19 cellular contexts compared by ENCODE assay signal in genomic region chr12:111846016-111846415, GRCh38. TPM values are rescaled to one million over a fixed set of nuclear protein-coding genes. Genes with fewer than 3 reads are reported as not detected.
DNase-seq lines count a peak whose midpoint lies in the region; ATAC-seq and TF ChIP-seq lines count a peak whose summit lies in the region.
"Had no signal": no experiment of that assay in that cellular context is flagged by ENCODE, and none has a peak within 500 bp of the region (broad histone marks: within the 10 kb centered on the region; RNA-seq: fewer than 3 reads in every experiment).

No MANE protein-coding gene starts in this region.

- H3K79me2 ChIP-seq in Loucy (ENCODE audit: insufficient read depth, low read length) = peaks cover 86% of the 10 kb centered on the region

- no peak for TF ChIP-seq CTCF in Loucy (conservative IDR thresholded peaks at IDR 0.05; ENCODE audit: low read length)
- no peak for TF ChIP-seq CTCF in activated CD8-positive, alpha-beta T cell treated with anti-CD3 and anti-CD28 coated beads for 36 hours (IDR thresholded peaks at IDR 0.05)
- TF ChIP-seq CTCF in fibroblast of pulmonary artery (IDR thresholded peaks at IDR 0.05; ENCODE audit: low read length, missing control alignments) = no peak
- no peak for TF ChIP-seq CTCF in Calu3 (IDR thresholded peaks at IDR 0.05; ENCODE audit: unreplicated experiment)

- H3K9ac ChIP-seq in Loucy (ENCODE audit: low read depth, low read length, poor library complexity, severe bottlenecking) = no peak overlapping the region

- H3K9me2 ChIP-seq in Loucy (replicated peaks; ENCODE audit: low read depth, low read length) = no peaks in the 10 kb centered on the region

- H3K27ac Mint-ChIP-seq in activated CD8-positive, alpha-beta T cell treated with anti-CD3 and anti-CD28 coated beads for 36 hours = peak overlapping the region; percentile 18
- no peak overlapping the region for H3K27ac Mint-ChIP-seq in Calu3 (ENCODE audit: unreplicated experiment)
- H3K27ac Mint-ChIP-seq in stimulated activated naive CD8-positive, alpha-beta T cell treated with anti-CD3 and anti-CD28 coated beads, Interleukin-15, amount 100 ng/mL, for 72 hours = no peak overlapping the region
- H3K27ac Mint-ChIP-seq: GM23338, nephron had no signal

- H3K4me2 ChIP-seq in Loucy (ENCODE audit: low read depth, low read length, poor library complexity, severe bottlenecking) = peak overlapping the region; percentile 94
- H3K4me2 ChIP-seq: GM23338 had no signal

- ATAC-seq in activated CD8-positive, alpha-beta T cell treated with anti-CD3 and anti-CD28 coated beads for 36 hours = no peak
- no peak for ATAC-seq in stimulated activated naive CD8-positive, alpha-beta T cell treated with anti-CD3 and anti-CD28 coated beads, Interleukin-15, amount 100 ng/mL, for 72 hours
- ATAC-seq in HG03439 (IDR thresholded peaks at IDR 0.05; ENCODE audit: unreplicated experiment) = no peak
- ATAC-seq: GM23338, heart right ventricle, right lobe of liver had no signal

- intact Hi-C loops in activated CD8-positive, alpha-beta T cell treated with anti-CD3 and anti-CD28 coated beads for 36 hours (cut with micrococcal nuclease) = no loop called here
- intact Hi-C loops in Calu3 (cut with micrococcal nuclease; ENCODE audit: unreplicated experiment) = no loop called here

- no peak overlapping the region for H2AFZ ChIP-seq in Loucy (ENCODE audit: low read length)
- H2AFZ ChIP-seq: GM23338 had no signal

- POLR2A ChIA-PET in activated CD8-positive, alpha-beta T cell treated with anti-CD3 and anti-CD28 coated beads for 36 hours (lab: Charles Lee) = interaction anchor here (0.9 to 1.2 kb wide), 2 partner anchors 7 to 14 kb away, joined by 3 read pairs; no protein-coding TSS in a partner anchor

- H3K27me3 Mint-ChIP-seq in activated CD8-positive, alpha-beta T cell treated with anti-CD3 and anti-CD28 coated beads for 36 hours = no peaks in the 10 kb centered on the region
- H3K27me3 Mint-ChIP-seq in Calu3 (ENCODE audit: unreplicated experiment) = no peaks in the 10 kb centered on the region
- H3K27me3 Mint-ChIP-seq in stimulated activated naive CD8-positive, alpha-beta T cell treated with anti-CD3 and anti-CD28 coated beads, Interleukin-15, amount 100 ng/mL, for 72 hours = no peaks in the 10 kb centered on the region
- H3K27me3 Mint-ChIP-seq: IgD-negative memory B cell had no signal

- peaks cover 2% of the 10 kb centered on the region for H3K9me3 Mint-ChIP-seq in activated CD8-positive, alpha-beta T cell treated with anti-CD3 and anti-CD28 coated beads for 36 hours
- no peaks in the 10 kb centered on the region for H3K9me3 Mint-ChIP-seq in Calu3 (ENCODE audit: low read depth, unreplicated experiment)
- no peaks in the 10 kb centered on the region for H3K9me3 Mint-ChIP-seq in stimulated activated naive CD8-positive, alpha-beta T cell treated with anti-CD3 and anti-CD28 coated beads, Interleukin-15, amount 100 ng/mL, for 72 hours
- H3K9me3 Mint-ChIP-seq: GM23338 had no signal

- H3K36me3 ChIP-seq in Loucy (ENCODE audit: insufficient read depth, low read length) = peaks cover under 1% of the 10 kb centered on the region; the same call in 1 of the 2 replicates
- H3K36me3 ChIP-seq: right lobe of liver had no signal

- H3K4me1 ChIP-seq in Loucy (ENCODE audit: insufficient read depth, low read length, poor library complexity, severe bottlenecking) = peaks cover 14% of the 10 kb centered on the region

- no TSS peak for BruUV-seq in Calu3 (replicated peaks; lab: Mats Ljungman, UMichigan)

- H3K4me1 Mint-ChIP-seq in activated CD8-positive, alpha-beta T cell treated with anti-CD3 and anti-CD28 coated beads for 36 hours (ENCODE audit: low read depth) = peaks cover 42% of the 10 kb centered on the region
- peaks cover 15% of the 10 kb centered on the region for H3K4me1 Mint-ChIP-seq in Calu3 (ENCODE audit: low read depth, unreplicated experiment)
- peaks cover 47% of the 10 kb centered on the region for H3K4me1 Mint-ChIP-seq in stimulated activated naive CD8-positive, alpha-beta T cell treated with anti-CD3 and anti-CD28 coated beads, Interleukin-15, amount 100 ng/mL, for 72 hours

- no peaks in the 10 kb centered on the region for H3K9me3 ChIP-seq in Loucy (ENCODE audit: insufficient read depth, low read depth, low read length)
- H3K9me3 ChIP-seq: right lobe of liver had no signal

- peak overlapping the region; percentile 44 for H3K4me3 ChIP-seq in Loucy (ENCODE audit: low read length, poor library complexity, severe bottlenecking)
- H3K4me3 ChIP-seq in fibroblast of pulmonary artery (replicated peaks; ENCODE audit: low read depth, low read length) = no peak overlapping the region
- H3K4me3 ChIP-seq: GM23338, heart right ventricle, right lobe of liver had no signal

- no peaks in the 10 kb centered on the region for H3K27me3 ChIP-seq in Loucy (ENCODE audit: insufficient read depth, low read length, poor library complexity, severe bottlenecking)
- H3K27me3 ChIP-seq: heart right ventricle, right lobe of liver had no signal

- H3F3A ChIP-seq in Loucy (ENCODE audit: low read depth) = no peaks in the 10 kb centered on the region

- H4K20me1 ChIP-seq in Loucy (ENCODE audit: insufficient read depth, low read length, poor library complexity, severe bottlenecking) = peaks cover 45% of the 10 kb centered on the region

- DNase-seq in DMS 273 (lab: John Stamatoyannopoulos, UW; ENCODE audit: unreplicated experiment) (peak; percentile 42), DMS 273 treated with DMSO at 0.1 percent for 48 hours (lab: John Stamatoyannopoulos, UW) (no peak), fibroblast of pulmonary artery (ENCODE audit: low read depth) (peak; percentile 21), Calu3 (no peak)
- no peak for DNase-seq in activated CD8-positive, alpha-beta T cell treated with anti-CD3 and anti-CD28 coated beads for 36 hours
- no peak for DNase-seq in stimulated activated naive CD8-positive, alpha-beta T cell treated with anti-CD3 and anti-CD28 coated beads, Interleukin-15, amount 100 ng/mL, for 72 hours
- DNase-seq: activated CD4-positive, alpha-beta T cell treated with anti-CD3 and anti-CD28 coated beads for 4 hours; activated effector memory CD4-positive, alpha-beta T cell treated with anti-CD3 and anti-CD28 coated beads, Interleukin-2, amount 50 U/mL, for 16 hours; effector CD4-positive, alpha-beta T cell; GF-D8; heart right ventricle; NCI-H1930; NCI-H510A treated with DMSO at 0.1 percent for 48 hours; right lobe of liver had no signal

- no peak overlapping the region for H3K4me3 Mint-ChIP-seq in activated CD8-positive, alpha-beta T cell treated with anti-CD3 and anti-CD28 coated beads for 36 hours
- no peak overlapping the region for H3K4me3 Mint-ChIP-seq in Calu3 (ENCODE audit: low read depth, unreplicated experiment)
- no peak overlapping the region for H3K4me3 Mint-ChIP-seq in stimulated activated naive CD8-positive, alpha-beta T cell treated with anti-CD3 and anti-CD28 coated beads, Interleukin-15, amount 100 ng/mL, for 72 hours
- H3K4me3 Mint-ChIP-seq: GM23338 had no signal

- CTCF ChIA-PET in activated CD8-positive, alpha-beta T cell treated with anti-CD3 and anti-CD28 coated beads for 36 hours (lab: Charles Lee) = no interaction called here
- CTCF ChIA-PET in Calu3 (lab: Charles Lee) = interaction anchor here (0.7 kb wide), 1 partner anchor 8 kb away, joined by 3 read pairs; no protein-coding TSS in a partner anchor

- peaks cover 58% of the 10 kb centered on the region for H3K36me3 Mint-ChIP-seq in activated CD8-positive, alpha-beta T cell treated with anti-CD3 and anti-CD28 coated beads for 36 hours (ENCODE audit: low read depth)
- peaks cover 55% of the 10 kb centered on the region for H3K36me3 Mint-ChIP-seq in Calu3 (ENCODE audit: insufficient read depth, unreplicated experiment)

RNA-seq across cellular contexts. Expression of gene MAPKAPK5, which starts 4.0 kb away (rescaled TPM):
- 10 to 100 TPM; 54.3 to 64.2 TPM for total RNA-seq in activated CD8-positive, alpha-beta T cell treated with anti-CD3 and anti-CD28 coated beads for 36 hours
- 84.2 and 84.8 TPM in 2 replicates for total RNA-seq in Calu3 (2022)

Comparison
In these comparisons a context has a peak if more than half of its experiments do, and no peak if none do; other contexts are left out.
1. DNase-seq: peak in DMS 273 (single experiment) and fibroblast of pulmonary artery (single experiment); none in DMS 273 treated with DMSO at 0.1 percent for 48 hours (single experiment), activated CD8-positive, alpha-beta T cell treated with anti-CD3 and anti-CD28 coated beads for 36 hours (single experiment), Calu3 (single experiment) and stimulated activated naive CD8-positive, alpha-beta T cell treated with anti-CD3 and anti-CD28 coated beads, Interleukin-15, amount 100 ng/mL, for 72 hours (0 of 2).